ENCODE assay signal across 16 cellular contexts in the genomic region with DNA sequence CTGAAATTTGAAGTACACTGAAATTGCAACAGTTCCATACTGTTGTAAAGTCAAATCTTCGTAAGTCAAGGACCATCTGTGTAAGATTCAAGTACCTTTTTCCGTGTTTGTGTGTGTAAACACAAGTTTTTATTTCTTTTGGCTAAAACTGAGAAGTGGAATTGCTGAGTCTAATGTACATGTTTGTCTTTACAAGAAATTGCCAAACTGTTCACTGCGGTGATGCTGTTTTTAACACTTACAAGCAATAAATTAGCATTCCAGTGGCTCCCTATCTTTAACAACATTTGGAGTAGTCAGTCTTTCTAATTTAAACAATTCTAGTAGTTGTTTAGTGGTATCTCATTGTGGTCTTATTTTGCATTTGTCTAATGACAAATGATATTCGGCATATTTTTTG. TPM values are rescaled to one million over a fixed set of nuclear protein-coding genes. Genes with fewer than 3 reads are reported as not detected.
DNase-seq lines count a peak whose midpoint lies in the region; ATAC-seq, FAIRE-seq and TF ChIP-seq lines count a peak whose summit lies in the region.
"Had no signal": no experiment of that assay in that cellular context is flagged by ENCODE, and none has a peak within 500 bp of the region (broad histone marks: within the 10 kb centered on the region; RNA-seq: fewer than 3 reads in every experiment).

No MANE protein-coding gene starts in this region.

- FAIRE-seq in astrocyte (lab: Jason Lieb, UNC) = no peak
- FAIRE-seq: GM12892, H1 had no signal

- peaks cover 32% of the 10 kb centered on the region for H3K36me3 ChIP-seq in astrocyte (ENCODE audit: insufficient read depth, low read length)
- H3K36me3 ChIP-seq in tibial artery = peaks cover 0 to 6% (median 5%) of the 10 kb centered on the region in 3 donors

- H3K27me3 Mint-ChIP-seq in HFFc6 (ENCODE audit: insufficient read depth) (peaks cover 18% of the 10 kb centered on the region), astrocyte (ENCODE audit: low read depth, unreplicated experiment) (no peaks in the 10 kb centered on the region)
- H3K27me3 Mint-ChIP-seq: CD4-positive, alpha-beta T cell had no signal

- ATAC-seq in HG03175 (IDR thresholded peaks at IDR 0.05; ENCODE audit: unreplicated experiment) = no peak

- H4K20me1 ChIP-seq in astrocyte (ENCODE audit: insufficient read depth, low read length) = peaks cover 83% of the 10 kb centered on the region

- H3K36me3 Mint-ChIP-seq in HFFc6 (ENCODE audit: low read depth) = peaks cover 71% of the 10 kb centered on the region
- H3K36me3 Mint-ChIP-seq in astrocyte (ENCODE audit: low read depth, unreplicated experiment) = peaks cover 30% of the 10 kb centered on the region

- TF ChIP-seq CTCF in HFFc6 (IDR thresholded peaks at IDR 0.05) = no peak
- TF ChIP-seq CTCF in astrocyte (IDR thresholded peaks at IDR 0.05; ENCODE audit: insufficient read depth, low read depth, low read length) = no peak
- no peak for TF ChIP-seq CTCF in fibroblast of villous mesenchyme (IDR thresholded peaks at IDR 0.05; ENCODE audit: insufficient read depth, low read depth, low read length)
- no peak for TF ChIP-seq CTCF in tibial artery (IDR thresholded peaks at IDR 0.05)

- H3K4me3 Mint-ChIP-seq in HFFc6 = peak overlapping the region; percentile 17; the same call in 1 of the 2 replicates
- H3K4me3 Mint-ChIP-seq in astrocyte (ENCODE audit: unreplicated experiment) = peak overlapping the region; percentile 35
- H3K4me3 Mint-ChIP-seq: B cell; CD4-positive, alpha-beta T cell had no signal

- H3K4me1 ChIP-seq in astrocyte (ENCODE audit: insufficient read depth, low read length) (peaks cover 35% of the 10 kb centered on the region), tibial artery (peaks cover 0 to 98% (median 23%) of the 10 kb centered on the region in 4 donors)

- H3K9me3 Mint-ChIP-seq in HFFc6 (peaks cover 4% of the 10 kb centered on the region), astrocyte (ENCODE audit: unreplicated experiment) (no peaks in the 10 kb centered on the region)

- intact Hi-C loops in tibial artery (cut with DNase I; ENCODE audit: low total_unique reads) = no loop called here
- intact Hi-C loops in head of caudate nucleus (cut with DNase I) = no loop called here

- no peak overlapping the region for H3K27ac ChIP-seq in astrocyte (ENCODE audit: low read depth, low read length)
- peak overlapping the region; percentile 38 to 89 for H3K27ac ChIP-seq in tibial artery
- H3K27ac ChIP-seq: HL-60 had no signal

- no peaks in the 10 kb centered on the region for H3K9me3 ChIP-seq in astrocyte (ENCODE audit: insufficient read depth, low read depth, low read length)
- no peaks in the 10 kb centered on the region for H3K9me3 ChIP-seq in tibial artery
- H3K9me3 ChIP-seq: HAP-1 had no signal

- no peak overlapping the region for H3K4me3 ChIP-seq in astrocyte (ENCODE audit: insufficient read depth, low read depth, low read length)
- H3K4me3 ChIP-seq in fibroblast of villous mesenchyme (ENCODE audit: low read depth, low read length) = no peak overlapping the region
- H3K4me3 ChIP-seq in tibial artery = no peak overlapping the region
- H3K4me3 ChIP-seq: HAP-1 had no signal

- H3K79me2 ChIP-seq in astrocyte (ENCODE audit: insufficient read depth, low read length) = peaks cover 98% of the 10 kb centered on the region

- DNase-seq in HFFc6 (no peak), astrocyte (ENCODE audit: low read depth) (no peak), fibroblast of villous mesenchyme (ENCODE audit: low read depth) (peak; percentile 78), tibial artery (no peak), NCI-H526 (lab: John Stamatoyannopoulos, UW) (no peak), head of caudate nucleus (no peak)
- DNase-seq: C1 segment of cervical spinal cord; Calu3; CD4-positive, alpha-beta T cell; DMS 273 treated with DMSO at 0.1 percent for 48 hours had no signal

- H3K4me1 Mint-ChIP-seq in HFFc6 (ENCODE audit: low read depth) (peaks cover 88% of the 10 kb centered on the region), astrocyte (ENCODE audit: low read depth, unreplicated experiment) (peaks cover 66% of the 10 kb centered on the region)

- H3K9ac ChIP-seq in astrocyte (ENCODE audit: low read length) = no peak overlapping the region

- no peak overlapping the region for H2AFZ ChIP-seq in astrocyte (ENCODE audit: low read depth, low read length)

- H3K27ac Mint-ChIP-seq in HFFc6 = peak overlapping the region; percentile 49
- H3K27ac Mint-ChIP-seq in astrocyte (ENCODE audit: unreplicated experiment) = peak overlapping the region; percentile 14
- H3K27ac Mint-ChIP-seq: B cell; CD4-positive, alpha-beta T cell had no signal

- H3K4me2 ChIP-seq in astrocyte (ENCODE audit: low read length) = no peak overlapping the region

- no peaks in the 10 kb centered on the region for H3K27me3 ChIP-seq in astrocyte (ENCODE audit: insufficient read depth, low read length)
- no peaks in the 10 kb centered on the region for H3K27me3 ChIP-seq in tibial artery

RNA-seq across cellular contexts. Expression of gene CALD1, which starts 23.3 kb away (rescaled TPM):
- 1,000 to 10,000 TPM; 1,066 to 1,726 (median 1,102) TPM for total RNA-seq in HFFc6 (2021; fragmentation: NEBNext Ultra II Directional; extraction: Animal tissue kit (Norgen Biotek cat#: 25700))
- total RNA-seq in astrocyte = 1,834 and 1,872 TPM in 2 replicates
- total RNA-seq in fibroblast of villous mesenchyme = 1,676 and 3,507 TPM in 2 replicates
